In genomic region chr6:33030245-33030644, GRCh38 we compare ENCODE assay signal across 18 cellular contexts. TPM values are rescaled to one million over a fixed set of nuclear protein-coding genes. Genes with fewer than 3 reads are reported as not detected.
DNase-seq lines count a peak whose midpoint lies in the region; ATAC-seq and TF ChIP-seq lines count a peak whose summit lies in the region.
"Had no signal": no experiment of that assay in that cellular context is flagged by ENCODE, and none has a peak within 500 bp of the region (broad histone marks: within the 10 kb centered on the region; RNA-seq: fewer than 3 reads in every experiment).

No MANE protein-coding gene starts in this region.

- TF ChIP-seq CTCF in sigmoid colon (IDR thresholded peaks at IDR 0.05), result no peak
- TF ChIP-seq CTCF in A673 (conservative IDR thresholded peaks at IDR 0.05; ENCODE audit: low read depth, low read length), result no peak

- peaks cover 4% of the 10 kb centered on the region for H3K9me3 Mint-ChIP-seq in stimulated activated naive CD8-positive, alpha-beta T cell treated with anti-CD3 and anti-CD28 coated beads, Interleukin-15, Interleukin-2, amounts not matched to agents 100 ng/mL and 50 ng/mL, for 24 hours
- peaks cover 7 to 11% of the 10 kb centered on the region in 2 donors for H3K9me3 Mint-ChIP-seq in stimulated activated naive CD8-positive, alpha-beta T cell treated with anti-CD3 and anti-CD28 coated beads, Interleukin-15, amount 100 ng/mL, for 72 hours
- H3K9me3 Mint-ChIP-seq in central memory CD8-positive, alpha-beta T cell, result peaks cover 2% of the 10 kb centered on the region

- no peak for TF ChIP-seq POLR2A in sigmoid colon (IDR thresholded peaks at IDR 0.05)

- no peak for ATAC-seq in stimulated activated naive CD8-positive, alpha-beta T cell treated with anti-CD3 and anti-CD28 coated beads, Interleukin-15, amount 100 ng/mL, for 72 hours
- no peak for ATAC-seq in central memory CD8-positive, alpha-beta T cell (replicated peaks; ENCODE audit: extremely low read depth, poor library complexity, severe bottlenecking)
- no peak for ATAC-seq in HG02623 (IDR thresholded peaks at IDR 0.05; ENCODE audit: unreplicated experiment)
- ATAC-seq in activated CD4-positive, CD25-positive, alpha-beta regulatory T cell treated with anti-CD3 and anti-CD28 coated beads, Interleukin-2, amount 50 U/mL, for 24 hours, result no peak
- ATAC-seq in HG02798 (IDR thresholded peaks at IDR 0.05; ENCODE audit: poor library complexity, unreplicated experiment), result no peak

- H3K4me3 ChIP-seq in sigmoid colon, result no peak overlapping the region
- H3K4me3 ChIP-seq in A673 (ENCODE audit: low read depth, low read length, poor library complexity, severe bottlenecking), result no peak overlapping the region

- BruUV-seq in A673 (replicated peaks; lab: Mats Ljungman, UMichigan), result no TSS peak

- H3K4me3 Mint-ChIP-seq in stimulated activated naive CD8-positive, alpha-beta T cell treated with anti-CD3 and anti-CD28 coated beads, Interleukin-15, Interleukin-2, amounts not matched to agents 100 ng/mL and 50 ng/mL, for 24 hours, result no peak overlapping the region
- H3K4me3 Mint-ChIP-seq in stimulated activated naive CD8-positive, alpha-beta T cell treated with anti-CD3 and anti-CD28 coated beads, Interleukin-15, amount 100 ng/mL, for 72 hours, result no peak overlapping the region
- H3K4me3 Mint-ChIP-seq in central memory CD8-positive, alpha-beta T cell, result no peak overlapping the region

- POLR2A ChIA-PET in A673 (lab: Charles Lee; ENCODE audit: low non-redundant PET), result no interaction called here

- intact Hi-C loops in sigmoid colon (cut with DNase I) (no loop called here), A673 (cut with micrococcal nuclease; ENCODE audit: unreplicated experiment) (no loop called here)

- H3K9me3 ChIP-seq in sigmoid colon, result no peaks in the 10 kb centered on the region
- no peaks in the 10 kb centered on the region for H3K9me3 ChIP-seq in A673 (ENCODE audit: low read depth, low read length, poor library complexity, severe bottlenecking)

- peaks cover 3% of the 10 kb centered on the region for H3K27me3 Mint-ChIP-seq in stimulated activated naive CD8-positive, alpha-beta T cell treated with anti-CD3 and anti-CD28 coated beads, Interleukin-15, Interleukin-2, amounts not matched to agents 100 ng/mL and 50 ng/mL, for 24 hours
- H3K27me3 Mint-ChIP-seq in stimulated activated naive CD8-positive, alpha-beta T cell treated with anti-CD3 and anti-CD28 coated beads, Interleukin-15, amount 100 ng/mL, for 72 hours, result peaks cover 37% of the 10 kb centered on the region
- peaks cover 12% of the 10 kb centered on the region for H3K27me3 Mint-ChIP-seq in central memory CD8-positive, alpha-beta T cell

- no peak for TF ChIP-seq EP300 in sigmoid colon (IDR thresholded peaks at IDR 0.05)

- DNase-seq in stimulated activated naive CD8-positive, alpha-beta T cell treated with anti-CD3 and anti-CD28 coated beads, Interleukin-15, amount 100 ng/mL, for 72 hours, result no peak
- DNase-seq in central memory CD8-positive, alpha-beta T cell (ENCODE audit: low spot score in 2 of 2), result no peak
- DNase-seq in sigmoid colon (no peak), A673 (ENCODE audit: low spot score) (no peak)
- DNase-seq: activated naive CD4-positive, alpha-beta T cell treated with anti-CD3 and anti-CD28 coated beads, Interleukin-2, amount 50 U/mL, for 16 hours; brain microvascular endothelial cell; dermis blood vessel endothelial cell; erythroblast; HCEC 1CT; occipital lobe; SIG-M5; stimulated activated naive CD4-positive, alpha-beta T cell; T-helper 9 cell had no signal

- H3K4me1 Mint-ChIP-seq in stimulated activated naive CD8-positive, alpha-beta T cell treated with anti-CD3 and anti-CD28 coated beads, Interleukin-15, Interleukin-2, amounts not matched to agents 100 ng/mL and 50 ng/mL, for 24 hours (ENCODE audit: low read depth), result peaks cover 31% of the 10 kb centered on the region
- H3K4me1 Mint-ChIP-seq in stimulated activated naive CD8-positive, alpha-beta T cell treated with anti-CD3 and anti-CD28 coated beads, Interleukin-15, amount 100 ng/mL, for 72 hours, result peaks cover 26% of the 10 kb centered on the region
- H3K4me1 Mint-ChIP-seq in central memory CD8-positive, alpha-beta T cell, result peaks cover 19% of the 10 kb centered on the region

- 62 to 79% methylated on average over 3 of the region's 3 CpGs for WGBS in sigmoid colon, 2 donors

- H3K36me3 ChIP-seq in sigmoid colon (no peaks in the 10 kb centered on the region), A673 (ENCODE audit: insufficient read depth, low read length, poor library complexity, severe bottlenecking) (no peaks in the 10 kb centered on the region)
- H3K36me3 ChIP-seq: brain microvascular endothelial cell had no signal

- CTCF ChIA-PET in A673 (lab: Charles Lee), result no interaction called here

- H3K4me1 ChIP-seq in sigmoid colon (no peaks in the 10 kb centered on the region), A673 (ENCODE audit: insufficient read depth, low read length, poor library complexity, severe bottlenecking) (no peaks in the 10 kb centered on the region)

- H3K36me3 Mint-ChIP-seq in stimulated activated naive CD8-positive, alpha-beta T cell treated with anti-CD3 and anti-CD28 coated beads, Interleukin-15, Interleukin-2, amounts not matched to agents 100 ng/mL and 50 ng/mL, for 24 hours (ENCODE audit: low read depth), result peaks cover 6% of the 10 kb centered on the region
- H3K36me3 Mint-ChIP-seq in central memory CD8-positive, alpha-beta T cell (ENCODE audit: insufficient read depth), result peaks cover 3% of the 10 kb centered on the region

- peak overlapping the region; percentile 14 to 60 (median 50) for H3K27ac ChIP-seq in sigmoid colon
- no peak overlapping the region for H3K27ac ChIP-seq in A673 (ENCODE audit: low read depth, low read length, poor library complexity, severe bottlenecking)
- H3K27ac ChIP-seq: brain microvascular endothelial cell had no signal

- H3K27me3 ChIP-seq in sigmoid colon (no peaks in the 10 kb centered on the region), A673 (replicated peaks; ENCODE audit: insufficient read depth, low read depth, low read length, poor library complexity) (peaks cover 75% of the 10 kb centered on the region)

- peak overlapping the region; percentile 72 for H3K27ac Mint-ChIP-seq in stimulated activated naive CD8-positive, alpha-beta T cell treated with anti-CD3 and anti-CD28 coated beads, Interleukin-15, Interleukin-2, amounts not matched to agents 100 ng/mL and 50 ng/mL, for 24 hours
- no peak overlapping the region for H3K27ac Mint-ChIP-seq in stimulated activated naive CD8-positive, alpha-beta T cell treated with anti-CD3 and anti-CD28 coated beads, Interleukin-15, amount 100 ng/mL, for 72 hours
- H3K27ac Mint-ChIP-seq in central memory CD8-positive, alpha-beta T cell (ENCODE audit: low read depth), result peak overlapping the region; percentile 96

RNA-seq across cellular contexts. Expression of gene HLA-DOA, which starts 20.9 kb away (rescaled TPM):
- 1 to 10 TPM; 1.5 to 3.0 (median 2.3) TPM for total RNA-seq in sigmoid colon
- 10 to 100 TPM in 1 of 3 donors, 1 to 10 TPM in 2; 1.8 to 42.0 (median 6.5) TPM for polyA plus RNA-seq in sigmoid colon
- 0.46 and 0.58 TPM in 2 replicates for total RNA-seq in A673 (2021)
- total RNA-seq: dermis blood vessel endothelial cell, M059J had no signal

RNA-seq across cellular contexts. Expression of gene HLA-DPA1, which starts 43.2 kb away (rescaled TPM):
- total RNA-seq in sigmoid colon (10 to 100 TPM; 29.9 to 64.3 (median 46.2) TPM), A673 (2021) (0.35 and 0.43 TPM in 2 replicates)
- polyA plus RNA-seq in sigmoid colon, result 100 to 1,000 TPM in 2 of 3 donors, 10 to 100 TPM in 1; 49.2 to 210 (median 197) TPM

RNA-seq across cellular contexts. Expression of gene HLA-DPB1, which starts 45.5 kb away (rescaled TPM):
- 10 to 100 TPM; 39.2 to 62.4 (median 42.0) TPM for total RNA-seq in sigmoid colon
- 100 to 1,000 TPM in 2 of 3 donors, 10 to 100 TPM in 1; 90.7 to 359 (median 180) TPM for polyA plus RNA-seq in sigmoid colon
- total RNA-seq in A673 (2021), result 2.3 and 2.7 TPM in 2 replicates
- total RNA-seq: M059J had no signal

Comparison
In these comparisons a context has a peak if more than half of its experiments do, and no peak if none do; other contexts are left out.
1. H3K27ac Mint-ChIP-seq: peak in stimulated activated naive CD8-positive, alpha-beta T cell treated with anti-CD3 and anti-CD28 coated beads, Interleukin-15, Interleukin-2, amounts not matched to agents 100 ng/mL and 50 ng/mL, for 24 hours (single experiment) and central memory CD8-positive, alpha-beta T cell (single experiment); none in stimulated activated naive CD8-positive, alpha-beta T cell treated with anti-CD3 and anti-CD28 coated beads, Interleukin-15, amount 100 ng/mL, for 72 hours (0 of 2).
2. RNA of gene HLA-DPA1, which starts 43.2 kb away (total RNA-seq): 29.9 to 64.3 TPM in sigmoid colon; 0.35 to 0.43 TPM in A673; every median in the first group is over 10 times any median in the second.
3. RNA of gene HLA-DPB1, which starts 45.5 kb away (total RNA-seq): 39.2 to 62.4 TPM in sigmoid colon; 2.3 to 2.7 TPM in A673; every median in the first group is over 10 times any median in the second.